8 cellular contexts compared by ENCODE assay signal in genomic region chr7:108526768-108527017, GRCh38. TPM values are rescaled to one million over a fixed set of nuclear protein-coding genes. Genes with fewer than 3 reads are reported as not detected.
DNase-seq lines count a peak whose midpoint lies in the region; ATAC-seq and TF ChIP-seq lines count a peak whose summit lies in the region.

No MANE protein-coding gene starts in this region.

- peaks cover 32% of the 10 kb centered on the region for H3K79me2 ChIP-seq in mammary epithelial cell (ENCODE audit: insufficient read depth, low read length)

- H3K27ac ChIP-seq in left ventricle myocardium inferior (replicated peaks) (peak overlapping the region; percentile 98), mammary epithelial cell (ENCODE audit: insufficient read depth, low read depth, low read length) (peak overlapping the region; percentile 97)

- H3K27me3 ChIP-seq in left ventricle myocardium inferior (ENCODE audit: low read depth), result no peaks in the 10 kb centered on the region
- H3K27me3 ChIP-seq in mammary epithelial cell (ENCODE audit: insufficient read depth, low read length), result no peaks in the 10 kb centered on the region

- ATAC-seq in Right ventricle myocardium superior (ENCODE audit: poor library complexity) (no peak), mucosa of descending colon (no peak), GM19452 (IDR thresholded peaks at IDR 0.05; ENCODE audit: unreplicated experiment) (no peak), GM18907 (IDR thresholded peaks at IDR 0.05; ENCODE audit: unreplicated experiment) (no peak)

- H4K20me1 ChIP-seq in mammary epithelial cell (ENCODE audit: insufficient read depth, low read length), result no peaks in the 10 kb centered on the region

- H3K4me2 ChIP-seq in mammary epithelial cell (ENCODE audit: insufficient read depth, low read depth, low read length), result peak overlapping the region; percentile 90

- H3K4me3 ChIP-seq in left ventricle myocardium inferior (peak overlapping the region; percentile 84), mammary epithelial cell (replicated peaks in 1 of 3; ENCODE audit: insufficient read depth in 1 of 3, low read depth in 2 of 3, low read length in 3 of 3) (peak overlapping the region; percentile 67 to 76 (median 72)), mucosa of descending colon (peak overlapping the region; percentile 64)

- H3K4me1 ChIP-seq in left ventricle myocardium inferior, result peaks cover 49% of the 10 kb centered on the region
- H3K4me1 ChIP-seq in mammary epithelial cell (ENCODE audit: insufficient read depth, low read length), result peaks cover 29% of the 10 kb centered on the region
- peaks cover 16% of the 10 kb centered on the region for H3K4me1 ChIP-seq in mucosa of descending colon (ENCODE audit: low read depth)

- dilution Hi-C loops in mammary epithelial cell (cut with HindIII; ENCODE audit: low sequenced_read_pairs), result no loop called here

- in situ Hi-C loops in mammary epithelial cell (cut with MboI; ENCODE audit: low sequenced_read_pairs in 2 of 2), result no loop called here

- intact Hi-C loops in left ventricle myocardium inferior (cut with micrococcal nuclease) (no loop called here), Right ventricle myocardium superior (cut with DNase I) (loop anchor here (5.0 kb wide), 1 partner anchor 41 kb away; the partner anchor contains the start of genes DNAJB9 and THAP5), mammary epithelial cell (cut with micrococcal nuclease) (loop anchor here (1.0 kb wide), 1 partner anchor 43 kb away; the partner anchor contains the start of genes DNAJB9 and THAP5), mucosa of descending colon (cut with DNase I, micrococcal nuclease) (loop anchor here in 1 of 2 donors (5.0 kb wide), 1 partner anchor 41 kb away; the partner anchor contains the start of genes DNAJB9 and THAP5)

- H3K9me3 ChIP-seq in left ventricle myocardium inferior (replicated peaks) (no peaks in the 10 kb centered on the region), mammary epithelial cell (replicated peaks; ENCODE audit: insufficient read depth, low read length) (no peaks in the 10 kb centered on the region), mucosa of descending colon (no peaks in the 10 kb centered on the region)

- BruUV-seq in mammary epithelial cell (replicated peaks; lab: Mats Ljungman, UMichigan), result TSS peak; percentile 91

- TF ChIP-seq CTCF in left ventricle myocardium inferior (IDR thresholded peaks at IDR 0.05; ENCODE audit: borderline replicate concordance) (no peak), mammary epithelial cell (conservative IDR thresholded peaks at IDR 0.05 in 1 of 2, IDR thresholded peaks at IDR 0.05 in 1 of 2; ENCODE audit: extremely low read depth in 1 of 2, insufficient read depth in 1 of 2, low read depth in 1 of 2, low read length in 2 of 2) (no peak), mucosa of descending colon (IDR thresholded peaks at IDR 0.05) (no peak)

- DNase-seq in left ventricle myocardium inferior (no peak), Right ventricle myocardium superior (no peak), mammary epithelial cell (no peak), mucosa of descending colon (no peak), NCI-H1105 (lab: John Stamatoyannopoulos, UW) (no peak)
- DNase-seq in stimulated activated CD4-positive, alpha-beta T cell treated with anti-CD3 and anti-CD28 coated beads, Interleukin-15, amount 100 ng/mL, for 24 hours, result no peak

- 27% methylated on average over 3 of the region's 3 CpGs for WGBS in mammary epithelial cell (ENCODE audit: low coverage, missing lambda C conversion rate)

- H3K9ac ChIP-seq in mammary epithelial cell (ENCODE audit: insufficient read depth, low read length), result peak overlapping the region; percentile 88

- CTCF ChIA-PET in mammary epithelial cell (lab: Charles Lee; ENCODE audit: low non-redundant PET), result no interaction called here

- H2AFZ ChIP-seq in mammary epithelial cell (ENCODE audit: low read depth, low read length), result peak overlapping the region; percentile 92

- H3K36me3 ChIP-seq in left ventricle myocardium inferior (no peaks in the 10 kb centered on the region), mammary epithelial cell (ENCODE audit: insufficient read depth, low read length) (no peaks in the 10 kb centered on the region), mucosa of descending colon (ENCODE audit: low read depth) (peaks cover 5% of the 10 kb centered on the region)

RNA-seq across cellular contexts. Expression of gene PNPLA8, which starts 0.8 kb away (rescaled TPM):
- 32.4 TPM for total RNA-seq in left ventricle myocardium inferior
- total RNA-seq in Right ventricle myocardium superior, result 29.0 TPM
- total RNA-seq in mammary epithelial cell, result 10 to 100 TPM; 24.5 to 26.0 TPM
- 10.3 TPM for polyA plus RNA-seq in mammary epithelial cell
- polyA minus RNA-seq in mammary epithelial cell, result 12.3 TPM
- total RNA-seq in mucosa of descending colon, result 10 to 100 TPM; 20.8 to 32.3 (median 23.4) TPM

RNA-seq across cellular contexts. Expression of gene THAP5, which starts 42.8 kb away (rescaled TPM):
- total RNA-seq in left ventricle myocardium inferior (24.4 TPM), Right ventricle myocardium superior (21.1 TPM), mammary epithelial cell (10 to 100 TPM; 23.9 to 25.0 TPM), mucosa of descending colon (10 to 100 TPM; 19.6 to 26.2 (median 20.2) TPM)
- polyA plus RNA-seq in mammary epithelial cell, result 5.2 TPM
- 15.3 TPM for polyA minus RNA-seq in mammary epithelial cell

RNA-seq across cellular contexts. Expression of gene DNAJB9, which starts 43.0 kb away (rescaled TPM):
- total RNA-seq in left ventricle myocardium inferior, result 47.9 TPM
- total RNA-seq in Right ventricle myocardium superior, result 31.3 TPM
- total RNA-seq in mammary epithelial cell, result 10 to 100 TPM; 25.8 to 47.0 TPM
- 8.2 TPM for polyA plus RNA-seq in mammary epithelial cell
- 7.4 TPM for polyA minus RNA-seq in mammary epithelial cell
- 10 to 100 TPM; 13.2 to 19.2 (median 16.6) TPM for total RNA-seq in mucosa of descending colon
